ENCODE assay signal across 8 cellular contexts in genomic region chr1:243917863-243918565, GRCh38.
A peak's percentile ranks its signal among the peaks of the same experiment; 100 is the strongest.
DNase-seq lines count a peak whose midpoint lies in the region; ATAC-seq, FAIRE-seq and TF ChIP-seq lines count a peak whose summit lies in the region.

No MANE protein-coding gene starts in this region.

- H3K4me1 Mint-ChIP-seq in HFFc6 (ENCODE audit: low read depth) (peaks cover 34% of the 10 kb centered on the region), chondrocyte (ENCODE audit: low read depth) (peaks cover 61% of the 10 kb centered on the region), mesothelial cell of epicardium (peaks cover 17% of the 10 kb centered on the region)

- H3K27ac Mint-ChIP-seq in HFFc6, result peak overlapping the region; percentile 98
- H3K27ac Mint-ChIP-seq in chondrocyte (ENCODE audit: unreplicated experiment), result peak overlapping the region; percentile 69
- peak overlapping the region; percentile 33 for H3K27ac Mint-ChIP-seq in mesothelial cell of epicardium

- H3K9me3 Mint-ChIP-seq in HFFc6, result no peaks in the 10 kb centered on the region; the same call in 1 of the 2 replicates
- H3K9me3 Mint-ChIP-seq in chondrocyte (ENCODE audit: low read depth), result no peaks in the 10 kb centered on the region
- no peaks in the 10 kb centered on the region for H3K9me3 Mint-ChIP-seq in mesothelial cell of epicardium

- peak overlapping the region; percentile 45 for H3K4me3 ChIP-seq in A549

- 26% methylated on average over 10 of the region's 10 CpGs for WGBS in A549 (ENCODE audit: missing lambda C conversion rate)

- peaks cover 19% of the 10 kb centered on the region for H3K4me1 ChIP-seq in A549

- H3K27me3 Mint-ChIP-seq in HFFc6 (ENCODE audit: insufficient read depth) (no peaks in the 10 kb centered on the region; the same call in 1 of the 2 replicates), chondrocyte (ENCODE audit: low read depth) (no peaks in the 10 kb centered on the region), mesothelial cell of epicardium (ENCODE audit: low read depth) (peaks cover 38% of the 10 kb centered on the region)

- no peak for DNase-seq in A549 (ENCODE audit: low read depth in 1 of 2, low spot score in 1 of 2)
- DNase-seq in HFFc6, result peak; percentile 11
- DNase-seq in chondrocyte (ENCODE audit: low spot score), result no peak
- no peak for DNase-seq in mesothelial cell of epicardium (ENCODE audit: low spot score in 2 of 2, unreplicated experiment in 2 of 2)
- DNase-seq in NOMO-1 (lab: John Stamatoyannopoulos, UW; ENCODE audit: unreplicated experiment in 2 of 2), result no peak
- no peak for DNase-seq in NCI-H2196 treated with DMSO at 0.1 percent for 48 hours (lab: John Stamatoyannopoulos, UW; ENCODE audit: unreplicated experiment)
- no peak for DNase-seq in NCI-H2081 (lab: John Stamatoyannopoulos, UW)

- H3K27ac ChIP-seq in A549, result peak overlapping the region; percentile 35 to 83; a peak in 5 of 6 replicates

- TF ChIP-seq CTCF in A549 (IDR thresholded peaks at IDR 0.05) (0 out of 3 replicates have a peak, but pooled peaks have one; percentile 0), HFFc6 (IDR thresholded peaks at IDR 0.05) (no peak), chondrocyte (IDR thresholded peaks at IDR 0.05) (no peak), mesothelial cell of epicardium (IDR thresholded peaks at IDR 0.05; ENCODE audit: unreplicated experiment) (no peak)

- H3K4me3 Mint-ChIP-seq in HFFc6 (peak overlapping the region; percentile 98), chondrocyte (ENCODE audit: unreplicated experiment) (peak overlapping the region; percentile 73), mesothelial cell of epicardium (peak overlapping the region; percentile 66)

- ATAC-seq in A549 (peak in 1 of 2 experiments; percentile 48; a peak in 3 of 6 replicates), GM21723 (IDR thresholded peaks at IDR 0.05; ENCODE audit: unreplicated experiment) (no peak)

- CTCF ChIA-PET in A549 (lab: Yijun Ruan, JAX), result interaction anchor here (1.0 kb wide), 1 partner anchor 17 kb away, joined by 6 read pairs; no protein-coding TSS in a partner anchor

- no peak for TF ChIP-seq EP300 in A549 (IDR thresholded peaks at IDR 0.05)

- TF ChIP-seq POLR2A in A549 (IDR thresholded peaks at IDR 0.05; ENCODE audit: low read length), result no peak

- FAIRE-seq in A549 (lab: Jason Lieb, UNC), result no peak

- H3K9me3 ChIP-seq in A549, result no peaks in the 10 kb centered on the region

- POLR2A ChIA-PET in A549 (lab: Yijun Ruan, JAX), result interaction anchor here (2.1 kb wide), 1 partner anchor 26 kb away, joined by 6 read pairs; no protein-coding TSS in a partner anchor

- peak overlapping the region; percentile 74 for H3K4me2 ChIP-seq in A549

- H3K36me3 Mint-ChIP-seq in HFFc6 (ENCODE audit: low read depth) (no peaks in the 10 kb centered on the region), chondrocyte (ENCODE audit: low read depth) (no peaks in the 10 kb centered on the region), mesothelial cell of epicardium (no peaks in the 10 kb centered on the region)

- TF ChIP-seq RAD21 in A549 (conservative IDR thresholded peaks at IDR 0.05 in 1 of 2, IDR thresholded peaks at IDR 0.05 in 1 of 2), result no peak

TF ChIP-seq in A549, 52 proteins besides CTCF, POLR2A, EP300 and RAD21:
- TF ChIP-seq RFX5 (IDR thresholded peaks at IDR 0.05) (no peak), E2F6 (IDR thresholded peaks at IDR 0.05; ENCODE audit: borderline replicate concordance, low read depth) (no peak), CHD2 (IDR thresholded peaks at IDR 0.05; ENCODE audit: low read length, partially characterized antibody) (no peak), JUNB (IDR thresholded peaks at IDR 0.05) (no peak)
TF ChIP-seq in A549: peak in this region for 0.

Comparison
In these comparisons a context has a peak if more than half of its experiments do, and no peak if none do; other contexts are left out.
1. H3K27ac Mint-ChIP-seq: peak in every context shown above with its lines; median percentile 98 in HFFc6; 69 in chondrocyte; 33 in mesothelial cell of epicardium.